Comparison of ENCODE assay signal across 9 cellular contexts in the genomic region with DNA sequence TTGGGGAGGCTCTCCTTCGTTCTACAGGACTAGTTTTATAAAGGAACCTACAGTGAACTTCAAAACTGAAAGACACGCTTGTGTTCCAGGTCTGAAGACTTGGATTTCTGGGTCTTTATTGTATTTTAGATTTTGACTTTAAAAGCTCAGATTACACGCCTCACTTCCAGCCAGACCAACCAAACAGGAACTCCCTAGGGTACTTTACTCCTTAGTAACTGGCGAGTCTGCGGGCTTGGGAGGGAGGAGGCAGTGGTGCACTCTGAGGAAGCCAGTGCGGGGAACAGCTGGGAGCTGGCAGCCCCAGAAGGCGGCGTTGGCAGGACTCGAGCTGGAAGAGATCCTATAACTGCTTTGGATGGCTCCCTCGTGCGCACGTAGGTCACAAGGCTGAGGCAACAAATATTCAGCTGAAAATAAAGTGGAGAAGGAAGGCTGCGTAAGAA. TPM values are rescaled to one million over a fixed set of nuclear protein-coding genes. Genes with fewer than 3 reads are reported as not detected.
DNase-seq lines count a peak whose midpoint lies in the region; ATAC-seq and TF ChIP-seq lines count a peak whose summit lies in the region.
"Had no signal": no experiment of that assay in that cellular context is flagged by ENCODE, and none has a peak within 500 bp of the region (broad histone marks: within the 10 kb centered on the region; RNA-seq: fewer than 3 reads in every experiment).

No MANE protein-coding gene starts in this region.

- peak overlapping the region; percentile 63 for H3K4me3 ChIP-seq in MM.1S (ENCODE audit: low read length)
- H3K4me3 ChIP-seq: BLaER1 treated with 17β-estradiol and CSF1 and Interleukin-3, amounts not matched to agents 10 nM and 100 nM had no signal

- H3K79me2 ChIP-seq in MM.1S (ENCODE audit: low read length) = peaks cover 15% of the 10 kb centered on the region

- DNase-seq in NCI-H524 (lab: John Stamatoyannopoulos, UW) = peak; percentile 70 to 79
- DNase-seq in NCI-H524 treated with DMSO at 0.1 percent for 48 hours (lab: John Stamatoyannopoulos, UW) = no peak
- no peak for DNase-seq in MM.1S
- DNase-seq in T-helper 17 cell = no peak
- peak; percentile 17 for DNase-seq in epidermal melanocyte (ENCODE audit: insufficient read length, low spot score)
- peak; percentile 23 to 54 for DNase-seq in lung microvascular endothelial cell (ENCODE audit: low read depth in 2 of 2)
- DNase-seq in substantia nigra (lab: John Stamatoyannopoulos, UW) = peak in 39 of 49 donors; percentile 0 to 49 (median 16)

- peak overlapping the region; percentile 58 for H3K9ac ChIP-seq in MM.1S (ENCODE audit: low read length)
- H3K9ac ChIP-seq: BLaER1 treated with 17β-estradiol and CSF1 and Interleukin-3, amounts not matched to agents 10 nM and 100 nM had no signal

- H3K27ac Mint-ChIP-seq in T-helper 17 cell = no peak overlapping the region

- ATAC-seq in T-helper 17 cell (no peak), HG02840 (IDR thresholded peaks at IDR 0.05; ENCODE audit: low FRiP score, unreplicated experiment) (no peak)

- peaks cover 4% of the 10 kb centered on the region; the same call in 1 of the 2 replicates for H3K4me1 ChIP-seq in MM.1S (ENCODE audit: low read length)

- H3K9me3 ChIP-seq in MM.1S (replicated peaks; ENCODE audit: insufficient read depth, low read length) (no peaks in the 10 kb centered on the region), T-helper 17 cell (ENCODE audit: control insufficient read depth, low read length, poor library complexity, severe bottlenecking) (no peaks in the 10 kb centered on the region)

- H3K36me3 ChIP-seq in MM.1S (replicated peaks; ENCODE audit: insufficient read depth, low read length) = no peaks in the 10 kb centered on the region
- H3K36me3 ChIP-seq: BLaER1 treated with 17β-estradiol and CSF1 and Interleukin-3, amounts not matched to agents 10 nM and 100 nM had no signal

- no peaks in the 10 kb centered on the region for H3K27me3 ChIP-seq in MM.1S (replicated peaks; ENCODE audit: insufficient read depth, low read length)

- peaks cover 4% of the 10 kb centered on the region for H3K4me1 Mint-ChIP-seq in T-helper 17 cell

- peak overlapping the region; percentile 80 for H2AFZ ChIP-seq in MM.1S (ENCODE audit: low read length)

- peaks cover 4% of the 10 kb centered on the region; the same call in 1 of the 2 replicates for H3F3A ChIP-seq in MM.1S (ENCODE audit: insufficient read depth, low read length)

- peak overlapping the region; percentile 64 for H3K4me2 ChIP-seq in MM.1S (ENCODE audit: low read depth, low read length)
- H3K4me2 ChIP-seq: BLaER1 treated with 17β-estradiol and CSF1 and Interleukin-3, amounts not matched to agents 10 nM and 100 nM had no signal

- H3K27ac ChIP-seq in MM.1S (ENCODE audit: low read length) (peak overlapping the region; percentile 73), substantia nigra (ENCODE audit: low read depth, low read length, poor library complexity, severe bottlenecking) (no peak overlapping the region)
- H3K27ac ChIP-seq: BLaER1 treated with 17β-estradiol and CSF1 and Interleukin-3, amounts not matched to agents 10 nM and 100 nM had no signal

- H3K4me3 Mint-ChIP-seq in T-helper 17 cell = peak overlapping the region; percentile 72

- H4K20me1 ChIP-seq in MM.1S (ENCODE audit: insufficient read depth, low read length) = no peaks in the 10 kb centered on the region
- H4K20me1 ChIP-seq: BLaER1 treated with 17β-estradiol and CSF1 and Interleukin-3, amounts not matched to agents 10 nM and 100 nM had no signal

- no peaks in the 10 kb centered on the region for H3K9me2 ChIP-seq in MM.1S (replicated peaks; ENCODE audit: insufficient read depth, low read length)

- TF ChIP-seq CTCF in MM.1S (IDR thresholded peaks at IDR 0.05; ENCODE audit: low read length) = no peak

- no peaks in the 10 kb centered on the region for H3K36me3 Mint-ChIP-seq in T-helper 17 cell (ENCODE audit: low read depth)

- peaks cover 9% of the 10 kb centered on the region for H3K27me3 Mint-ChIP-seq in T-helper 17 cell

RNA-seq across cellular contexts. Expression of gene PHKA1, which starts 0.4 kb away (rescaled TPM):
- under 1 TPM; 0.29 to 0.32 TPM for total RNA-seq in T-helper 17 cell
- total RNA-seq in lung microvascular endothelial cell = 3.9 and 5.6 TPM in 2 replicates

Comparison
In these comparisons a context has a peak if more than half of its experiments do, and no peak if none do; other contexts are left out.
1. DNase-seq: peak in NCI-H524 (2 of 2), epidermal melanocyte (single experiment), lung microvascular endothelial cell (2 of 2) and substantia nigra (39 of 49); none in NCI-H524 treated with DMSO at 0.1 percent for 48 hours (single experiment), MM.1S (single experiment) and T-helper 17 cell (0 of 3).